Comparison of ENCODE assay signal across 8 cellular contexts in the genomic region with DNA sequence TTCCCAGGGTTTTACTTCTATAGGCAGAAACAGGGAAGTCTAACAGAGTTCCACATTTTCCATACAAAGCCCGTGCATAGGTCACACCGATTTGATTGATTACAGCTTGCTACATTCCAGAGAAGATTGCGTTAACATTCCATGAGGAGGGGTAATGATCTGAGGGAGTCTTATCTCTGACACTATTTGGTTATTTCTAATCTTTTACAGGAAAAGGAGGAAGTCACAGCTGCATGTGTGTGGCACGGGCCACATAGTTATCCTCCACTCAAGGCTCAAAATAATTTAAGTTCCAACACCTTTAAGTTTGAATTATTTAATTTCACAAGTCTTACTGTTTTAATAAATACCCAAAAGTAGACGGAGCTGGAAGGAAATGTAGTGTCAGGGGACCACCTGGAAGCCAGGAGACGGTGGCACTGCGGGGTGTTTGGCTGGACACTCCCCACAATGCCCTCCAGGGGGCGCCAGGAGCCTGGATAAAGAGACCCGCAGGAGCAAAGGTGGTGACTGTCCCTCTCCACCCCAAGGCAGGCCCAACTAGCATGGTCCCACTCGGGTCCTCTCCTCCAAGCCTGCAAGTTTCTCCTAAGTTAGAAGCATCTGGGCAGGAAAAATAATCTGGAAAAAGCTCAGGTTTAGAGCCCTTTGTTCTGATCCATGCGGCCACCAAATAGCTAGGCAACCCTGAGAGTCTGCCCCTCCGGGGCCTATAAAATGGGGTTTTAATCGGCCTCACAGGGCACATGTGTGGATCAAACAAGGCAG. TPM values are rescaled to one million over a fixed set of nuclear protein-coding genes. Genes with fewer than 3 reads are reported as not detected.
DNase-seq lines count a peak whose midpoint lies in the region; ATAC-seq and TF ChIP-seq lines count a peak whose summit lies in the region.

No MANE protein-coding gene starts in this region.

- TF ChIP-seq CTCF in GM23338 (conservative IDR thresholded peaks at IDR 0.05; ENCODE audit: low read depth in 2 of 2): peak; percentile 95 to 98
- TF ChIP-seq CTCF in dorsolateral prefrontal cortex (IDR thresholded peaks at IDR 0.05 in 54 of 56, conservative IDR thresholded peaks at IDR 0.05 in 2 of 56; ENCODE audit: low read depth in 1 of 56, partially characterized antibody in 56 of 56): peak; percentile 68 to 98 (median 89)
- peak; percentile 81 for TF ChIP-seq CTCF in mucosa of descending colon (IDR thresholded peaks at IDR 0.05)

- H3K4me1 ChIP-seq in GM23338 (ENCODE audit: insufficient read depth): no peaks in the 10 kb centered on the region
- peaks cover 1% of the 10 kb centered on the region for H3K4me1 ChIP-seq in mucosa of descending colon (ENCODE audit: low read depth)

- H3K36me3 ChIP-seq in GM23338 (ENCODE audit: insufficient read depth) (no peaks in the 10 kb centered on the region), mucosa of descending colon (ENCODE audit: low read depth) (no peaks in the 10 kb centered on the region)

- no peaks in the 10 kb centered on the region for H3K27me3 ChIP-seq in GM23338 (ENCODE audit: insufficient read depth)
- peaks cover 0 to 9% (median 0%) of the 10 kb centered on the region in 45 donors for H3K27me3 ChIP-seq in dorsolateral prefrontal cortex

- no peaks in the 10 kb centered on the region for H4K20me1 ChIP-seq in GM23338 (replicated peaks; ENCODE audit: insufficient read depth)

- H3K9me2 ChIP-seq in GM23338 (ENCODE audit: insufficient read depth): no peaks in the 10 kb centered on the region

- ATAC-seq in GM23338: peak; percentile 82
- ATAC-seq in mucosa of descending colon: peak; percentile 87
- ATAC-seq in GM18873 (IDR thresholded peaks at IDR 0.05; ENCODE audit: low FRiP score, unreplicated experiment): no peak

- H3K27ac ChIP-seq in GM23338 (ENCODE audit: low read depth) (no peak overlapping the region), dorsolateral prefrontal cortex (no peak overlapping the region)

- H3K4me3 ChIP-seq in GM23338: no peak overlapping the region
- H3K4me3 ChIP-seq in dorsolateral prefrontal cortex: no peak overlapping the region
- no peak overlapping the region for H3K4me3 ChIP-seq in mucosa of descending colon

- H3K4me1 Mint-ChIP-seq in GM23338: peaks cover 4% of the 10 kb centered on the region; the same call in 2 of the 3 replicates

- no peaks in the 10 kb centered on the region for H3F3A ChIP-seq in GM23338 (replicated peaks; ENCODE audit: low read depth)

- H3K27ac Mint-ChIP-seq in GM23338: no peak overlapping the region

- no peak overlapping the region for H3K4me2 ChIP-seq in GM23338

- no peaks in the 10 kb centered on the region for H3K79me2 ChIP-seq in GM23338 (replicated peaks; ENCODE audit: insufficient read depth)

- H3K9me3 Mint-ChIP-seq in GM23338: no peaks in the 10 kb centered on the region

- H3K4me3 Mint-ChIP-seq in GM23338: no peak overlapping the region

- H3K36me3 Mint-ChIP-seq in GM23338 (ENCODE audit: low read depth): no peaks in the 10 kb centered on the region

- peaks cover 16% of the 10 kb centered on the region for H3K27me3 Mint-ChIP-seq in GM23338 (ENCODE audit: insufficient read depth, low read depth, poor library complexity)

- DNase-seq in AG08395 (ENCODE audit: low spot score) (peak; percentile 83), GM23338 (ENCODE audit: low spot score) (peak; percentile 84), NCI-H510A treated with DMSO at 0.1 percent for 48 hours (lab: John Stamatoyannopoulos, UW) (peak; percentile 83), dorsolateral prefrontal cortex (peak; percentile 51 to 83 (median 74)), mucosa of descending colon (peak; percentile 84 to 90 (median 89))
- peak; percentile 85 to 88 for DNase-seq in activated CD4-positive, alpha-beta T cell treated with anti-CD3 and anti-CD28 coated beads, Interleukin-2, amount 50 U/mL, for 48 hours
- DNase-seq in stimulated activated CD8-positive, alpha-beta memory T cell treated with anti-CD3 and anti-CD28 coated beads, Interleukin-4, amount 100 ng/mL, for 4 hours (ENCODE audit: low read depth in 2 of 2, low spot score in 1 of 2): peak; percentile 53 to 75

- H3K9me3 ChIP-seq in mucosa of descending colon: no peaks in the 10 kb centered on the region

- H2AFZ ChIP-seq in GM23338: peak overlapping the region; percentile 64; the same call in 1 of the 2 replicates

- intact Hi-C loops in dorsolateral prefrontal cortex (cut with DNase I) (loop anchor here (2.0 to 5.0 kb wide), 2 partner anchors 96 to 727 kb away; no protein-coding TSS in a partner anchor), mucosa of descending colon (cut with DNase I, micrococcal nuclease) (loop anchor here (2.0 to 5.0 kb wide), 3 partner anchors 93 to 302 kb away; no protein-coding TSS in a partner anchor)

TF ChIP-seq in GM23338, 12 proteins besides CTCF, POLR2A, EP300 and RAD21:
- 0 out of 2 replicates have a peak, but pooled peaks have one; percentile 4 for TF ChIP-seq CREB1 (CRISPR knock-in tag; IDR thresholded peaks at IDR 0.05; ENCODE audit: low read depth)
- TF ChIP-seq, protein P1, sequence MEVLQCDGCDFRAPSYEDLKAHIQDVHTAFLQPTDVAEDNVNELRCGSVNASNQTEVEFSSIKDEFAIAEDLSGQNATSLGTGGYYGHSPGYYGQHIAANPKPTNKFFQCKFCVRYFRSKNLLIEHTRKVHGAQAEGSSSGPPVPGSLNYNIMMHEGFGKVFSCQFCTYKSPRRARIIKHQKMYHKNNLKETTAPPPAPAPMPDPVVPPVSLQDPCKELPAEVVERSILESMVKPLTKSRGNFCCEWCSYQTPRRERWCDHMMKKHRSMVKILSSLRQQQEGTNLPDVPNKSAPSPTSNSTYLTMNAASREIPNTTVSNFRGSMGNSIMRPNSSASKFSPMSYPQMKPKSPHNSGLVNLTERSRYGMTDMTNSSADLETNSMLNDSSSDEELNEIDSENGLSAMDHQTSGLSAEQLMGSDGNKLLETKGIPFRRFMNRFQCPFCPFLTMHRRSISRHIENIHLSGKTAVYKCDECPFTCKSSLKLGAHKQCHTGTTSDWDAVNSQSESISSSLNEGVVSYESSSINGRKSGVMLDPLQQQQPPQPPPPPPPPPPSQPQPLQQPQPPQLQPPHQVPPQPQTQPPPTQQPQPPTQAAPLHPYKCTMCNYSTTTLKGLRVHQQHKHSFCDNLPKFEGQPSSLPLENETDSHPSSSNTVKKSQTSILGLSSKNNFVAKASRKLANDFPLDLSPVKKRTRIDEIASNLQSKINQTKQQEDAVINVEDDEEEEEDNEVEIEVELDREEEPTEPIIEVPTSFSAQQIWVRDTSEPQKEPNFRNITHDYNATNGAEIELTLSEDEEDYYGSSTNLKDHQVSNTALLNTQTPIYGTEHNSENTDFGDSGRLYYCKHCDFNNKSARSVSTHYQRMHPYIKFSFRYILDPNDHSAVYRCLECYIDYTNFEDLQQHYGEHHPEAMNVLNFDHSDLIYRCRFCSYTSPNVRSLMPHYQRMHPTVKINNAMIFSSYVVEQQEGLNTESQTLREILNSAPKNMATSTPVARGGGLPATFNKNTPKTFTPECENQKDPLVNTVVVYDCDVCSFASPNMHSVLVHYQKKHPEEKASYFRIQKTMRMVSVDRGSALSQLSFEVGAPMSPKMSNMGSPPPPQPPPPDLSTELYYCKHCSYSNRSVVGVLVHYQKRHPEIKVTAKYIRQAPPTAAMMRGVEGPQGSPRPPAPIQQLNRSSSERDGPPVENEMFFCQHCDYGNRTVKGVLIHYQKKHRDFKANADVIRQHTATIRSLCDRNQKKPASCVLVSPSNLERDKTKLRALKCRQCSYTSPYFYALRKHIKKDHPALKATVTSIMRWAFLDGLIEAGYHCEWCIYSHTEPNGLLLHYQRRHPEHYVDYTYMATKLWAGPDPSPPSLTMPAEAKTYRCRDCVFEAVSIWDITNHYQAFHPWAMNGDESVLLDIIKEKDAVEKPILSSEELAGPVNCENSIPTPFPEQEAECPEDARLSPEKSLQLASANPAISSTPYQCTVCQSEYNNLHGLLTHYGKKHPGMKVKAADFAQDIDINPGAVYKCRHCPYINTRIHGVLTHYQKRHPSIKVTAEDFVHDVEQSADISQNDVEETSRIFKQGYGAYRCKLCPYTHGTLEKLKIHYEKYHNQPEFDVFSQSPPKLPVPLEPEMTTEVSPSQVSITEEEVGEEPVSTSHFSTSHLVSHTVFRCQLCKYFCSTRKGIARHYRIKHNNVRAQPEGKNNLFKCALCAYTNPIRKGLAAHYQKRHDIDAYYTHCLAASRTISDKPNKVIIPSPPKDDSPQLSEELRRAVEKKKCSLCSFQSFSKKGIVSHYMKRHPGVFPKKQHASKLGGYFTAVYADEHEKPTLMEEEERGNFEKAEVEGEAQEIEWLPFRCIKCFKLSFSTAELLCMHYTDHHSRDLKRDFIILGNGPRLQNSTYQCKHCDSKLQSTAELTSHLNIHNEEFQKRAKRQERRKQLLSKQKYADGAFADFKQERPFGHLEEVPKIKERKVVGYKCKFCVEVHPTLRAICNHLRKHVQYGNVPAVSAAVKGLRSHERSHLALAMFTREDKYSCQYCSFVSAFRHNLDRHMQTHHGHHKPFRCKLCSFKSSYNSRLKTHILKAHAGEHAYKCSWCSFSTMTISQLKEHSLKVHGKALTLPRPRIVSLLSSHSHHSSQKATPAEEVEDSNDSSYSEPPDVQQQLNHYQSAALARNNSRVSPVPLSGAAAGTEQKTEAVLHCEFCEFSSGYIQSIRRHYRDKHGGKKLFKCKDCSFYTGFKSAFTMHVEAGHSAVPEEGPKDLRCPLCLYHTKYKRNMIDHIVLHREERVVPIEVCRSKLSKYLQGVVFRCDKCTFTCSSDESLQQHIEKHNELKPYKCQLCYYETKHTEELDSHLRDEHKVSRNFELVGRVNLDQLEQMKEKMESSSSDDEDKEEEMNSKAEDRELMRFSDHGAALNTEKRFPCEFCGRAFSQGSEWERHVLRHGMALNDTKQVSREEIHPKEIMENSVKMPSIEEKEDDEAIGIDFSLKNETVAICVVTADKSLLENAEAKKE (CRISPR knock-in tag; IDR thresholded peaks at IDR 0.05): 0 out of 2 replicates have a peak, but pooled peaks have one; percentile 6
- TF ChIP-seq STAT1 (IDR thresholded peaks at IDR 0.05; ENCODE audit: unreplicated experiment): no peak

RNA-seq across cellular contexts. Expression of a gene that starts 20.2 kb away (rescaled TPM):
- total RNA-seq in GM23338 (2014; rRNA removed; shearing (Covaris generic)): 250 and 264 TPM in 2 replicates
- 322 and 338 TPM in 2 replicates for polyA plus RNA-seq in GM23338 (2016; fragmentation: Nextera tagmentation; extraction: Ambion mirVana)
- total RNA-seq in dorsolateral prefrontal cortex: 1 to 10 TPM in 10 of 120 experiments, under 1 TPM in 42, not detected in 68; 0.18 to 2.7 (median 0.59) TPM
- total RNA-seq in mucosa of descending colon: 1,000 to 10,000 TPM; 1,334 to 4,222 (median 3,664) TPM

RNA-seq across cellular contexts. Expression of a gene that starts 35.9 kb away (rescaled TPM):
- total RNA-seq in GM23338 (2014; rRNA removed; shearing (Covaris generic)): not detected in 2 replicates
- not detected in 2 replicates for polyA plus RNA-seq in GM23338 (2016; fragmentation: Nextera tagmentation; extraction: Ambion mirVana)
- total RNA-seq in dorsolateral prefrontal cortex (1 to 10 TPM in 1 of 120 experiments, not detected in 119; 1.7 TPM), mucosa of descending colon (not detected)

RNA-seq across cellular contexts. Expression of a gene that starts 50.6 kb away (rescaled TPM):
- total RNA-seq in GM23338 (2014; rRNA removed; shearing (Covaris generic)): 0.21 TPM in 1 of 2 replicates, not detected in the other
- polyA plus RNA-seq in GM23338 (2016; fragmentation: Nextera tagmentation; extraction: Ambion mirVana): not detected in 2 replicates
- total RNA-seq in dorsolateral prefrontal cortex (not detected), mucosa of descending colon (not detected)

Comparison
In these comparisons a context has a peak if more than half of its experiments do, and no peak if none do; other contexts are left out.
1. RNA of a gene that starts 20.2 kb away (total RNA-seq): 1,334 to 4,222 TPM in mucosa of descending colon and 250 to 264 TPM in GM23338; 0.18 to 2.7 TPM in dorsolateral prefrontal cortex; every median in the first group is over 10 times any median in the second.
2. Peak in every context shown above with its lines, with median percentiles within 50 percentile points of each other: DNase-seq and CTCF ChIP-seq.